14 cellular contexts compared by ENCODE assay signal in genomic region chr1:89876463-89876862, GRCh38. TPM values are rescaled to one million over a fixed set of nuclear protein-coding genes. Genes with fewer than 3 reads are reported as not detected.
DNase-seq lines count a peak whose midpoint lies in the region; ATAC-seq and TF ChIP-seq lines count a peak whose summit lies in the region.
"Had no signal": no experiment of that assay in that cellular context is flagged by ENCODE, and none has a peak within 500 bp of the region (broad histone marks: within the 10 kb centered on the region; RNA-seq: fewer than 3 reads in every experiment).

No MANE protein-coding gene starts in this region.

- TF ChIP-seq CTCF in CD8-positive, alpha-beta T cell (IDR thresholded peaks at IDR 0.05): no peak
- TF ChIP-seq CTCF in brain microvascular endothelial cell (IDR thresholded peaks at IDR 0.05; ENCODE audit: low read depth, low read length, missing control alignments): no peak

- no peaks in the 10 kb centered on the region for H3K36me3 ChIP-seq in CD8-positive, alpha-beta T cell (ENCODE audit: insufficient read depth, low read length)
- no peaks in the 10 kb centered on the region for H3K36me3 ChIP-seq in brain microvascular endothelial cell (replicated peaks)
- H3K36me3 ChIP-seq: BE2C had no signal

- DNase-seq in CD8-positive, alpha-beta T cell: no peak
- DNase-seq in LHCN-M2 (ENCODE audit: low read depth) (peak; percentile 34), superior temporal gyrus (ENCODE audit: extremely low spot score) (peak; percentile 51), cerebellar cortex (ENCODE audit: low spot score) (no peak), brain microvascular endothelial cell (no peak)
- DNase-seq in naive thymus-derived CD8-positive, alpha-beta T cell: no peak
- DNase-seq: BE2C; Caco-2; CD8-positive, alpha-beta memory T cell; DMS53; GF-D8 had no signal

- H3K4me1 Mint-ChIP-seq in CD8-positive, alpha-beta T cell (ENCODE audit: low read depth): peaks cover 80% of the 10 kb centered on the region
- H3K4me1 Mint-ChIP-seq in naive thymus-derived CD8-positive, alpha-beta T cell: peaks cover 24 to 69% (median 63%) of the 10 kb centered on the region in 4 donors

- peak overlapping the region; percentile 80 for H3K27ac Mint-ChIP-seq in CD8-positive, alpha-beta T cell
- peak overlapping the region in 9 of 10 donors; percentile 6 to 82 (median 35) for H3K27ac Mint-ChIP-seq in naive thymus-derived CD8-positive, alpha-beta T cell

- H3K4me3 ChIP-seq in CD8-positive, alpha-beta T cell (ENCODE audit: low read depth, low read length): no peak overlapping the region
- H3K4me3 ChIP-seq in brain microvascular endothelial cell (ENCODE audit: low read depth, low read length): no peak overlapping the region
- H3K4me3 ChIP-seq: A549 had no signal

- no peak overlapping the region for H3K27ac ChIP-seq in CD8-positive, alpha-beta T cell (ENCODE audit: low read depth, low read length)
- no peak overlapping the region for H3K27ac ChIP-seq in brain microvascular endothelial cell
- H3K27ac ChIP-seq: A549, C4-2B had no signal

- H3K9me3 Mint-ChIP-seq in CD8-positive, alpha-beta T cell: peaks cover 3% of the 10 kb centered on the region
- H3K9me3 Mint-ChIP-seq in naive thymus-derived CD8-positive, alpha-beta T cell: peaks cover 0 to 6% (median 0%) of the 10 kb centered on the region in 9 donors

- H3K27me3 Mint-ChIP-seq in CD8-positive, alpha-beta T cell (ENCODE audit: low read depth): no peaks in the 10 kb centered on the region
- no peaks in the 10 kb centered on the region for H3K27me3 Mint-ChIP-seq in naive thymus-derived CD8-positive, alpha-beta T cell
- H3K27me3 Mint-ChIP-seq: CD8-positive, alpha-beta memory T cell had no signal

- H3K36me3 Mint-ChIP-seq in CD8-positive, alpha-beta T cell: peaks cover 51% of the 10 kb centered on the region
- H3K36me3 Mint-ChIP-seq in naive thymus-derived CD8-positive, alpha-beta T cell: peaks cover 6 to 29% (median 23%) of the 10 kb centered on the region in 3 donors

- ATAC-seq in CD8-positive, alpha-beta T cell: no peak
- no peak for ATAC-seq in naive thymus-derived CD8-positive, alpha-beta T cell
- ATAC-seq: A549, HepG2 had no signal

- H3K4me3 Mint-ChIP-seq in CD8-positive, alpha-beta T cell: no peak overlapping the region
- peak overlapping the region in 1 of 10 donors; percentile 19 for H3K4me3 Mint-ChIP-seq in naive thymus-derived CD8-positive, alpha-beta T cell
- H3K4me3 Mint-ChIP-seq: CD8-positive, alpha-beta memory T cell had no signal

- intact Hi-C loops in CD8-positive, alpha-beta T cell (cut with DNase I, micrococcal nuclease): loop anchor here in 1 of 2 experiments (2.0 to 10.0 kb wide), 2 partner anchors 14 to 812 kb away; partner anchors contain the start of gene GBP1

- H3K27me3 ChIP-seq in CD8-positive, alpha-beta T cell (ENCODE audit: insufficient read depth, low read length): no peaks in the 10 kb centered on the region
- no peaks in the 10 kb centered on the region for H3K27me3 ChIP-seq in brain microvascular endothelial cell (replicated peaks)
- H3K27me3 ChIP-seq: BE2C had no signal

- peaks cover 27% of the 10 kb centered on the region for H3K4me1 ChIP-seq in CD8-positive, alpha-beta T cell (ENCODE audit: insufficient read depth, low read length)
- H3K4me1 ChIP-seq: Caco-2 had no signal

- CTCF ChIA-PET in CD8-positive, alpha-beta T cell (lab: Charles Lee): interaction anchor here (0.6 to 1.1 kb wide), 4 partner anchors 15 to 72 kb away, joined by 3 to 6 read pairs (median 4); no protein-coding TSS in a partner anchor

- POLR2A ChIA-PET in CD8-positive, alpha-beta T cell (lab: Charles Lee): interaction anchor here (1.1 kb wide), 2 partner anchors 33 to 56 kb away, joined by 4 to 5 read pairs; no protein-coding TSS in a partner anchor
- POLR2A ChIA-PET in naive thymus-derived CD8-positive, alpha-beta T cell (lab: Charles Lee): interaction anchor here (1.3 kb wide), 1 partner anchor 8 kb away, joined by 3 read pairs; no protein-coding TSS in a partner anchor

- in situ Hi-C loops in brain microvascular endothelial cell (cut with HindIII; ENCODE audit: low pct_ligation_motif_present, low sequenced_read_pairs): no loop called here

- H3K9me3 ChIP-seq in CD8-positive, alpha-beta T cell (ENCODE audit: low read length): no peaks in the 10 kb centered on the region
- H3K9me3 ChIP-seq: A549, BE2C had no signal

RNA-seq across cellular contexts. Expression of gene LRRC8D, which starts 55.6 kb away (rescaled TPM):
- 10 to 100 TPM; 14.2 to 16.9 TPM for total RNA-seq in CD8-positive, alpha-beta T cell
- 20.7 and 23.9 TPM in 2 replicates for total RNA-seq in LHCN-M2 (2014; rRNA removed)
- 11.7 TPM for polyA plus RNA-seq in LHCN-M2 (2012)
- total RNA-seq in naive thymus-derived CD8-positive, alpha-beta T cell: 10 to 100 TPM; 37.1 to 38.7 TPM
- 10 to 100 TPM; 42.3 to 60.0 (median 46.0) TPM for polyA plus RNA-seq in naive thymus-derived CD8-positive, alpha-beta T cell

Comparison
In these comparisons a context has a peak if more than half of its experiments do, and no peak if none do; other contexts are left out.
1. DNase-seq: peak in LHCN-M2 (single experiment) and superior temporal gyrus (single experiment); none in CD8-positive, alpha-beta T cell (0 of 7), naive thymus-derived CD8-positive, alpha-beta T cell (0 of 10), cerebellar cortex (single experiment) and brain microvascular endothelial cell (single experiment).